In the genomic region with DNA sequence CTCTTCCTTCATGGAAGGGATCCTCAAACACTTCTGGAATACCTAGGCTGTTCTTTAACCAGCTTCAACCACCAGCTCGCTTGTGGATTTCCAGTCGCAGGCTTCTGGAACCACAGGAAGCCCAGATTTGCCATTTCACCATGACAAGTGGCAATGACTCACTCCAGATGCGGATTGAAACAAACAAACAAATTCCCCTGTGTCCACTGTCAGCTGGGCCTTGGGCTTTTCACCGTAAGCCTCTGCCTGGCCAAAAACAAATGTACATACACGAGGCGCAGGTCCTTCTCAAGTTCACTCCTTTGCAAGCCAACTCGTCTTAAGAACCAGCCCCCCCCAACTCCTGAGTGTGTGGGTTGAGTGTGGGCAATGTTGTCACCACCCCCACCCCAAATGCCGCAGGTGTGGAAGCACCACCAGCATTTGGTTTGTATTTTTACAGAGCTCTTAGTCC, we compare ENCODE assay signal across 8 cellular contexts. TPM values are rescaled to one million over a fixed set of nuclear protein-coding genes. Genes with fewer than 3 reads are reported as not detected.
A peak's percentile ranks its signal among the peaks of the same experiment; 100 is the strongest.
DNase-seq lines count a peak whose midpoint lies in the region; ATAC-seq and TF ChIP-seq lines count a peak whose summit lies in the region.

No MANE protein-coding gene starts in this region.

- peak overlapping the region in 1 of 2 experiments; percentile 54 for H3K4ac ChIP-seq in mesenchymal stem cell (ENCODE audit: low read depth in 1 of 2, low read length in 2 of 2)

- peak overlapping the region; percentile 87 for H3K4me2 ChIP-seq in mesenchymal stem cell (ENCODE audit: low read length, poor library complexity, severe bottlenecking)

- peak overlapping the region; percentile 53 for H4K91ac ChIP-seq in mesenchymal stem cell (ENCODE audit: low read length)

- peak overlapping the region in 1 of 2 experiments; percentile 34 for H2BK12ac ChIP-seq in mesenchymal stem cell (ENCODE audit: low read length in 2 of 2)

- TF ChIP-seq POLR2A in breast epithelium (IDR thresholded peaks at IDR 0.05): no peak

- peaks cover 5 to 14% of the 10 kb centered on the region in 2 donors for H3K4me1 ChIP-seq in breast epithelium
- peaks cover 19% of the 10 kb centered on the region for H3K4me1 ChIP-seq in mesenchymal stem cell (ENCODE audit: control insufficient read depth, insufficient read depth, low read depth, low read length)

- H3K36me3 ChIP-seq in breast epithelium: no peaks in the 10 kb centered on the region
- H3K36me3 ChIP-seq in mesenchymal stem cell (ENCODE audit: control insufficient read depth in 1 of 2, insufficient read depth in 2 of 2, low read depth in 1 of 2, low read length in 2 of 2): peaks cover 8 to 33% of the 10 kb centered on the region in 2 experiments

- H2BK5ac ChIP-seq in mesenchymal stem cell (ENCODE audit: low read depth, low read length, poor library complexity, severe bottlenecking): no peak overlapping the region

- H3K18ac ChIP-seq in mesenchymal stem cell (ENCODE audit: low read depth in 1 of 2, low read length in 2 of 2): peak overlapping the region; percentile 48 to 74

- H3K4me3 ChIP-seq in breast epithelium (peak overlapping the region; percentile 64 to 93 (median 73)), mesenchymal stem cell (ENCODE audit: insufficient read depth in 1 of 2, low read depth in 1 of 2, low read length in 2 of 2) (peak overlapping the region in 1 of 2 experiments; percentile 86)

- H2AFZ ChIP-seq in mesenchymal stem cell (ENCODE audit: low read depth, low read length): no peak overlapping the region

- H3K23ac ChIP-seq in mesenchymal stem cell (ENCODE audit: low read length in 2 of 2): no peak overlapping the region

- DNase-seq in left cardiac atrium (peak; percentile 37), left ventricle myocardium superior (no peak), breast epithelium (ENCODE audit: low spot score in 2 of 2) (peak in 1 of 2 donors; percentile 47), mesenchymal stem cell (peak; percentile 97), UCSD-AML1 (lab: John Stamatoyannopoulos, UW; ENCODE audit: unreplicated experiment) (no peak), HT-29 (ENCODE audit: low spot score) (no peak), ecto neural progenitor cell (ENCODE audit: low spot score) (no peak)

- intact Hi-C loops in left cardiac atrium (cut with DNase I): loop anchor here in 1 of 2 donors (10.0 kb wide), 1 partner anchor 1408 kb away; no protein-coding TSS in a partner anchor
- intact Hi-C loops in left ventricle myocardium superior (cut with micrococcal nuclease): no loop called here
- intact Hi-C loops in breast epithelium (cut with DNase I; ENCODE audit: low total_unique reads): no loop called here

- no peaks in the 10 kb centered on the region for H3K9me3 ChIP-seq in breast epithelium
- H3K9me3 ChIP-seq in mesenchymal stem cell (ENCODE audit: control insufficient read depth, low read length): no peaks in the 10 kb centered on the region

- no peak overlapping the region for H2BK120ac ChIP-seq in mesenchymal stem cell (ENCODE audit: low read depth, low read length)

- H3K9ac ChIP-seq in mesenchymal stem cell (ENCODE audit: low read length): peak overlapping the region; percentile 100

- peaks cover 13% of the 10 kb centered on the region for H3K79me1 ChIP-seq in mesenchymal stem cell (replicated peaks; ENCODE audit: low read length, poor library complexity, severe bottlenecking)

- H3K27me3 ChIP-seq in breast epithelium (no peaks in the 10 kb centered on the region), mesenchymal stem cell (ENCODE audit: control insufficient read depth in 1 of 2, insufficient read depth in 1 of 2, low read length in 2 of 2) (no peaks in the 10 kb centered on the region)

- H4K8ac ChIP-seq in mesenchymal stem cell (ENCODE audit: low read length): no peak overlapping the region

- WGBS in mesenchymal stem cell: 14% methylated on average over 5 of the region's 8 CpGs

- peak overlapping the region; percentile 29 for H2AK5ac ChIP-seq in mesenchymal stem cell (ENCODE audit: low read length, severe bottlenecking)

- ATAC-seq in left cardiac atrium (no peak), left ventricle myocardium superior (no peak), GM18502 (IDR thresholded peaks at IDR 0.05; ENCODE audit: poor library complexity, unreplicated experiment) (no peak)

- H3K14ac ChIP-seq in mesenchymal stem cell (ENCODE audit: low read length in 2 of 2): no peak overlapping the region

- TF ChIP-seq CTCF in breast epithelium (IDR thresholded peaks at IDR 0.05): no peak

- H3K27ac ChIP-seq in breast epithelium (peak overlapping the region; percentile 99), mesenchymal stem cell (ENCODE audit: low read length, poor library complexity, severe bottlenecking) (peak overlapping the region; percentile 3)

- no peak overlapping the region for H2BK15ac ChIP-seq in mesenchymal stem cell (ENCODE audit: low read depth, poor library complexity, severe bottlenecking)

RNA-seq across cellular contexts. Expression of gene BCL6, which starts 8.8 kb away (rescaled TPM):
- total RNA-seq in left cardiac atrium (100 to 1,000 TPM in 1 of 2 donors, 10 to 100 TPM in 1; 91.7 to 113 TPM), left ventricle myocardium superior (104 TPM), breast epithelium (100 to 1,000 TPM; 281 to 346 (median 283) TPM)
- 20.5 TPM for polyA plus RNA-seq in mesenchymal stem cell (2013, experiment 1 of 2)
- 18.5 TPM for polyA plus RNA-seq in mesenchymal stem cell (2013, experiment 2 of 2)
- total RNA-seq in HT-29 (2014; rRNA removed; shearing (Covaris generic)): 11.8 and 12.0 TPM in 2 replicates

RNA-seq across cellular contexts. Expression of gene RTP2, which starts 34.1 kb away (rescaled TPM):
- total RNA-seq in left cardiac atrium (not detected), left ventricle myocardium superior (not detected), breast epithelium (not detected)
- not detected for polyA plus RNA-seq in mesenchymal stem cell (2013, experiment 1 of 2)
- not detected for polyA plus RNA-seq in mesenchymal stem cell (2013, experiment 2 of 2)
- not detected in 2 replicates for total RNA-seq in HT-29 (2014; rRNA removed; shearing (Covaris generic))

Comparison
In these comparisons a context has a peak if more than half of its experiments do, and no peak if none do; other contexts are left out.
1. DNase-seq: peak in left cardiac atrium (single experiment) and mesenchymal stem cell (single experiment); none in left ventricle myocardium superior (single experiment), UCSD-AML1 (single experiment), HT-29 (single experiment) and ecto neural progenitor cell (single experiment).